ENCODE assay signal across 15 cellular contexts in genomic region chr2:95041060-95041823, GRCh38. TPM values are rescaled to one million over a fixed set of nuclear protein-coding genes. Genes with fewer than 3 reads are reported as not detected.
DNase-seq lines count a peak whose midpoint lies in the region; ATAC-seq, FAIRE-seq and TF ChIP-seq lines count a peak whose summit lies in the region.
"Had no signal": no experiment of that assay in that cellular context is flagged by ENCODE, and none has a peak within 500 bp of the region (broad histone marks: within the 10 kb centered on the region; RNA-seq: fewer than 3 reads in every experiment).

No MANE protein-coding gene starts in this region.

- POLR2A ChIA-PET in T-cell (lab: Charles Lee) = no interaction called here

- H3K36me3 Mint-ChIP-seq in T-cell (peaks cover 28% of the 10 kb centered on the region), glutamatergic neuron (ENCODE audit: unreplicated experiment) (peaks cover 26% of the 10 kb centered on the region)
- H3K36me3 Mint-ChIP-seq in effector memory CD8-positive, alpha-beta T cell (ENCODE audit: insufficient read depth) = no peaks in the 10 kb centered on the region

- H3K4me1 Mint-ChIP-seq in T-cell (peaks cover 82 to 93% (median 93%) of the 10 kb centered on the region in 3 donors), glutamatergic neuron (ENCODE audit: low read depth, unreplicated experiment) (peaks cover 2% of the 10 kb centered on the region)
- H3K4me1 Mint-ChIP-seq in effector memory CD8-positive, alpha-beta T cell (ENCODE audit: low read depth in 2 of 2) = peaks cover 0 to 1% of the 10 kb centered on the region in 2 donors

- intact Hi-C loops in Right ventricle myocardium inferior (cut with DNase I) (no loop called here), cardiac septum (cut with DNase I) (no loop called here), Right ventricle myocardium superior (cut with DNase I) (no loop called here)

- no peak for TF ChIP-seq CTCF in glutamatergic neuron (IDR thresholded peaks at IDR 0.05; ENCODE audit: partially characterized antibody, unreplicated experiment)

- DNase-seq in Right ventricle myocardium inferior (ENCODE audit: missing footprints) (peak; percentile 33), cardiac septum (ENCODE audit: low spot score) (no peak), T-cell (no peak), Right ventricle myocardium superior (no peak), anterior cingulate cortex (lab: John Stamatoyannopoulos, UW) (no peak), glutamatergic neuron (no peak), GM12892 (ENCODE audit: insufficient read length) (no peak)
- no peak for DNase-seq in effector memory CD8-positive, alpha-beta T cell
- DNase-seq: activated gamma-delta T cell, islet precursor cell, mucosa of descending colon, NCI-H446 treated with DMSO at 0.1 percent for 48 hours had no signal

- H3K27ac Mint-ChIP-seq in T-cell = peak overlapping the region; percentile 39 to 73
- no peak overlapping the region for H3K27ac Mint-ChIP-seq in glutamatergic neuron (ENCODE audit: unreplicated experiment)
- H3K27ac Mint-ChIP-seq in effector memory CD8-positive, alpha-beta T cell = no peak overlapping the region

- H3K27me3 Mint-ChIP-seq in T-cell = no peaks in the 10 kb centered on the region
- peaks cover 22% of the 10 kb centered on the region for H3K27me3 Mint-ChIP-seq in glutamatergic neuron (ENCODE audit: unreplicated experiment)
- peaks cover 20 to 45% of the 10 kb centered on the region in 2 donors for H3K27me3 Mint-ChIP-seq in effector memory CD8-positive, alpha-beta T cell

- FAIRE-seq in GM12892 (lab: Jason Lieb, UNC) = no peak

- peaks cover 0 to 20% (median 4%) of the 10 kb centered on the region in 3 donors for H3K9me3 Mint-ChIP-seq in T-cell
- peaks cover 13% of the 10 kb centered on the region for H3K9me3 Mint-ChIP-seq in glutamatergic neuron (ENCODE audit: unreplicated experiment)
- peaks cover 31 to 38% of the 10 kb centered on the region in 2 donors for H3K9me3 Mint-ChIP-seq in effector memory CD8-positive, alpha-beta T cell

- CTCF ChIA-PET in T-cell (lab: Charles Lee) = interaction anchor here (0.5 to 1.2 kb wide), 4 partner anchors 17 to 38 kb away, joined by 3 to 4 read pairs (median 3); no protein-coding TSS in a partner anchor

- H3K4me3 Mint-ChIP-seq in T-cell (peak overlapping the region in 1 of 3 donors; percentile 4), glutamatergic neuron (ENCODE audit: unreplicated experiment) (no peak overlapping the region)
- H3K4me3 Mint-ChIP-seq in effector memory CD8-positive, alpha-beta T cell = no peak overlapping the region

- no peak for ATAC-seq in Right ventricle myocardium inferior
- ATAC-seq in T-cell (replicated peaks in 1 of 4) = no peak
- peak; percentile 38 for ATAC-seq in Right ventricle myocardium superior (ENCODE audit: poor library complexity)
- no peak for ATAC-seq in effector memory CD8-positive, alpha-beta T cell (replicated peaks)
- ATAC-seq: mucosa of descending colon, SK-N-SH treated with all-trans-retinoic acid at 6 μM for 48 hours had no signal

- no peak for TF ChIP-seq POLR2A in GM12892 (IDR thresholded peaks at IDR 0.05; ENCODE audit: low read depth, low read length)

RNA-seq across cellular contexts. Expression of gene MAL, which starts 15.7 kb away (rescaled TPM):
- total RNA-seq in Right ventricle myocardium inferior = 8.7 TPM
- 8.3 TPM for total RNA-seq in cardiac septum
- total RNA-seq in T-cell = 100 to 1,000 TPM; 129 to 179 (median 150) TPM
- total RNA-seq in Right ventricle myocardium superior = 5.5 TPM
- total RNA-seq in glutamatergic neuron (ENCODE audit: unreplicated experiment) = 9.0 TPM
- polyA plus RNA-seq in GM12892 (2012; ENCODE audit: missing spikeins) = 9.1 TPM
- total RNA-seq: cardiac muscle cell, thoracic aorta had no signal
- polyA plus RNA-seq: cardiac muscle cell had no signal

Comparison
In these comparisons a context has a peak if more than half of its experiments do, and no peak if none do; other contexts are left out.
1. H3K27ac Mint-ChIP-seq: peak in T-cell (2 of 2); none in glutamatergic neuron (single experiment) and effector memory CD8-positive, alpha-beta T cell (0 of 2).
2. RNA of gene MAL, which starts 15.7 kb away (total RNA-seq): 129 to 179 TPM in T-cell; 9.0 TPM in glutamatergic neuron (single experiment), 8.7 TPM in Right ventricle myocardium inferior (single experiment), 8.3 TPM in cardiac septum (single experiment) and 5.5 TPM in Right ventricle myocardium superior (single experiment); every median in the first group is over 10 times any median in the second.